In genomic region chr12:69064734-69065413, GRCh38 we compare ENCODE assay signal across 20 cellular contexts.
"Had no signal": no experiment of that assay in that cellular context is flagged by ENCODE, and none has a peak within 500 bp of the region (broad histone marks: within the 10 kb centered on the region; RNA-seq: fewer than 3 reads in every experiment).

No MANE protein-coding gene starts in this region.

- H3K27me3 Mint-ChIP-seq: activated naive CD8-positive, alpha-beta T cell treated with anti-CD3 and anti-CD28 coated beads, Interleukin-2, amount 10 ng/mL, durations not matched to agents 7 days and 5 days had no signal

- H3K4me3 ChIP-seq: cardiac muscle cell, lower lobe of right lung, mucosa of descending colon, pancreas, psoas muscle, tibial artery had no signal

- H3K4me1 ChIP-seq: psoas muscle, tibial artery had no signal

- H3K27ac ChIP-seq: cardiac muscle cell, lower lobe of right lung, psoas muscle, tibial artery, WERI-Rb-1 had no signal

- H3K9me3 Mint-ChIP-seq: activated naive CD8-positive, alpha-beta T cell treated with anti-CD3 and anti-CD28 coated beads, Interleukin-2, amount 10 ng/mL, durations not matched to agents 7 days and 5 days; nephron progenitor cell had no signal

- H3K36me3 ChIP-seq: cardiac muscle cell, lower lobe of right lung, pancreas, tibial artery, WERI-Rb-1 had no signal

- DNase-seq: activated CD4-positive, alpha-beta T cell treated with anti-CD3 and anti-CD28 coated beads, Interleukin-2, amount 50 U/mL, for 48 hours; activated effector memory CD4-positive, alpha-beta T cell treated with Interleukin-2 at 50 U/mL for 16 hours; activated naive CD8-positive, alpha-beta T cell treated with anti-CD3 and anti-CD28 coated beads, Interleukin-2, amount 10 ng/mL, durations not matched to agents 7 days and 5 days; amygdala; erythroblast; foreskin fibroblast; lower lobe of right lung; mesendoderm; mucosa of descending colon; nephron progenitor cell; pancreas; psoas muscle; right cardiac atrium; stimulated activated CD4-positive, alpha-beta T cell treated with anti-CD3 and anti-CD28 coated beads, Interleukin-4, amount 100 ng/mL, for 24 hours; stimulated activated naive CD4-positive, alpha-beta T cell treated with Interleukin-2 at 50 U/mL for 16 hours; T-helper 1 cell; tibial artery; WERI-Rb-1 had no signal

- H3K4me3 Mint-ChIP-seq: activated naive CD8-positive, alpha-beta T cell treated with anti-CD3 and anti-CD28 coated beads, Interleukin-2, amount 10 ng/mL, durations not matched to agents 7 days and 5 days; nephron progenitor cell had no signal

- H3K36me3 Mint-ChIP-seq: activated naive CD8-positive, alpha-beta T cell treated with anti-CD3 and anti-CD28 coated beads, Interleukin-2, amount 10 ng/mL, durations not matched to agents 7 days and 5 days had no signal

- H3K27ac Mint-ChIP-seq: activated naive CD8-positive, alpha-beta T cell treated with anti-CD3 and anti-CD28 coated beads, Interleukin-2, amount 10 ng/mL, durations not matched to agents 7 days and 5 days had no signal

- H3K27me3 ChIP-seq: cardiac muscle cell, pancreas, tibial artery had no signal

- ATAC-seq: left lobe of liver, psoas muscle, right cardiac atrium had no signal

- H3K9me3 ChIP-seq: lower lobe of right lung, mucosa of descending colon, pancreas, psoas muscle, tibial artery had no signal
